Comparison of ENCODE assay signal across 9 cellular contexts in the genomic region with DNA sequence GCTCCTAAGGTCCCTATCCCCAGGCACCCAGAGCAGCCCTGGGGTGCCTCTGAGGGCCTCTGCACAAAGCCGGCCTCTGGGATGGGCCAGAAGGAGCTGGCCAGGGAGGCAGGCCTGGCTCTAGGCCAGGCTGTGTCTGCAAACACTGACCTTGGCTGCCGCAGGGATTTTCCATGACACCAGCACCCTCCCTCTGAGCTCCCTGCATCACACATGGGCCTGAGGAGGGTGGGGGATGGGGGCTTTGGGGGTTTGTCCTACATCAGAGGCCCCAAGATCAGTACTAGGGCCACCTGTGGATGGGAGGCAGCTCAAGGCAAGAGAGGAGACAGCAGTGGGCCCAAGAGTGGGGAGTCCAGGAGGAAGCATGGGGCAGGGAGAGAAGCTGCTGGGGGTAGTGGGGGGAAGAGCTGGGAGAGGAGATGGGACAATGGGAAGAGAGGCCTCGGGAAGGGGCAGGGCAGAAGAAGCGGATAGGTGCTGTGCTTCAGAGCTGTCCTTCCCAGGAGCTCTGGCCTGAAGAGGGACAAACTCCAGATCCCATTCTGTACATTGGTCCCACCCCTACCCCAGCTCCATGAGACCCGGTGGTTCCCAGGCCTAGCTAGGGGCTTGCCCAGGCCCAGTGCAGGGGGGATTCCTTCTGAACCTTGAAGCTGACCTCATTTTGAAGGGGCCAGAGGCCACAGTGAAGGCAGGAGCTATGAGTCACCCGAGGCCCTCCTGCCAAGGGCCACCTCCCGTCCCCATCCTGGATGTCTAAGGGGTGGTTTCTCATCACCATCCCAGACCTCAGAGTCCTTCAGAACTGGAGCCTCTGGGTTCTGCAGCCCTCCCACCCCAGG. TPM values are rescaled to one million over a fixed set of nuclear protein-coding genes. Genes with fewer than 3 reads are reported as not detected.
DNase-seq lines count a peak whose midpoint lies in the region; ATAC-seq and TF ChIP-seq lines count a peak whose summit lies in the region.
"Had no signal": no experiment of that assay in that cellular context is flagged by ENCODE, and none has a peak within 500 bp of the region (broad histone marks: within the 10 kb centered on the region; RNA-seq: fewer than 3 reads in every experiment).

No MANE protein-coding gene starts in this region.

- no peak overlapping the region for H3K4me3 Mint-ChIP-seq in neural progenitor cell

- no peak overlapping the region for H3K27ac Mint-ChIP-seq in neural progenitor cell

- H3K27me3 Mint-ChIP-seq in neural progenitor cell (ENCODE audit: insufficient read depth, low read depth), result peaks cover 10% of the 10 kb centered on the region

- DNase-seq in EL (peak; percentile 76), heart left ventricle (peak; percentile 90 to 95 (median 91)), retina (peak; percentile 36), neural progenitor cell (ENCODE audit: low spot score) (no peak)

- no peaks in the 10 kb centered on the region for H3K36me3 Mint-ChIP-seq in neural progenitor cell

- TF ChIP-seq POLR2A in heart left ventricle (IDR thresholded peaks at IDR 0.05), result no peak

- no peaks in the 10 kb centered on the region for H3F3A ChIP-seq in neural progenitor cell (ENCODE audit: low read depth)

- H2AFZ ChIP-seq in neural progenitor cell (replicated peaks), result no peak overlapping the region

- WGBS in heart left ventricle, 4 donors, result 21 to 39% (median 33%) methylated on average over 5 to 7 of the region's 7 CpGs

- H3K27me3 ChIP-seq in heart left ventricle (no peaks in the 10 kb centered on the region), neural progenitor cell (no peaks in the 10 kb centered on the region)
- H3K27me3 ChIP-seq: neutrophil had no signal

- ATAC-seq in SK-N-SH treated with all-trans-retinoic acid at 6 μM for 48 hours (peak; percentile 72), heart left ventricle (peak; percentile 79 to 94 (median 90)), GM21825 (IDR thresholded peaks at IDR 0.05; ENCODE audit: unreplicated experiment) (no peak), HG03457 (IDR thresholded peaks at IDR 0.05; ENCODE audit: unreplicated experiment) (no peak), GM19351 (IDR thresholded peaks at IDR 0.05; ENCODE audit: unreplicated experiment) (no peak)

- H3K4me3 ChIP-seq in heart left ventricle, result no peak overlapping the region
- no peak overlapping the region for H3K4me3 ChIP-seq in neural progenitor cell

- peaks cover 0 to 5% (median 0%) of the 10 kb centered on the region in 12 donors for H3K9me3 ChIP-seq in heart left ventricle
- H3K9me3 ChIP-seq in neural progenitor cell (ENCODE audit: low read depth), result no peaks in the 10 kb centered on the region
- H3K9me3 ChIP-seq: neutrophil had no signal

- no peaks in the 10 kb centered on the region for H4K20me1 ChIP-seq in neural progenitor cell (ENCODE audit: low read depth)

- H3K27ac ChIP-seq in heart left ventricle (peak overlapping the region in 11 of 12 donors; percentile 58 to 91 (median 82)), neural progenitor cell (no peak overlapping the region)
- H3K27ac ChIP-seq: neutrophil had no signal

- H3K4me1 ChIP-seq in heart left ventricle (peaks cover 4 to 56% (median 41%) of the 10 kb centered on the region in 12 donors), neural progenitor cell (peaks cover 5% of the 10 kb centered on the region)

- H3K79me2 ChIP-seq in neural progenitor cell (ENCODE audit: low read depth), result no peaks in the 10 kb centered on the region

- TF ChIP-seq CTCF in heart left ventricle (IDR thresholded peaks at IDR 0.05) (no peak), neural progenitor cell (IDR thresholded peaks at IDR 0.05) (no peak)

- no peak overlapping the region for H3K9ac ChIP-seq in neural progenitor cell

- intact Hi-C loops in heart left ventricle (cut with DNase I), result loop anchor here in 1 of 10 donors (1.0 kb wide), 1 partner anchor 28 kb away; a partner anchor contains a TSS

- H3K4me1 Mint-ChIP-seq in neural progenitor cell, result peaks cover 17% of the 10 kb centered on the region

- no peaks in the 10 kb centered on the region for H3K9me3 Mint-ChIP-seq in neural progenitor cell

- no peak overlapping the region for H3K4me2 ChIP-seq in neural progenitor cell

- H3K36me3 ChIP-seq in heart left ventricle (no peaks in the 10 kb centered on the region), neural progenitor cell (no peaks in the 10 kb centered on the region)
- H3K36me3 ChIP-seq: neutrophil had no signal

TF ChIP-seq in SK-N-SH treated with all-trans-retinoic acid at 6 μM for 48 hours, 23 proteins besides CTCF, POLR2A, EP300 and RAD21:
- TF ChIP-seq ISL1 (CRISPR knock-in tag; IDR thresholded peaks at IDR 0.05) (no peak), PPARA (CRISPR knock-in tag; IDR thresholded peaks at IDR 0.05; ENCODE audit: borderline replicate concordance) (no peak), ZNF8 (CRISPR knock-in tag; IDR thresholded peaks at IDR 0.05) (no peak), ZC3H10 (CRISPR knock-in tag; IDR thresholded peaks at IDR 0.05) (no peak), CSDC2 (CRISPR knock-in tag; IDR thresholded peaks at IDR 0.05) (no peak), ARNTL (CRISPR knock-in tag; IDR thresholded peaks at IDR 0.05; ENCODE audit: borderline replicate concordance, low read depth) (no peak), TCF4 (CRISPR knock-in tag; IDR thresholded peaks at IDR 0.05; ENCODE audit: borderline replicate concordance) (no peak), ZFP3 (CRISPR knock-in tag; IDR thresholded peaks at IDR 0.05) (no peak; the same call in 1 of the 2 replicates), TOX (CRISPR knock-in tag; IDR thresholded peaks at IDR 0.05; ENCODE audit: borderline replicate concordance) (no peak), ZNF565 (CRISPR knock-in tag; conservative IDR thresholded peaks at IDR 0.05; ENCODE audit: low read depth) (no peak)
- TF ChIP-seq, protein P1, sequence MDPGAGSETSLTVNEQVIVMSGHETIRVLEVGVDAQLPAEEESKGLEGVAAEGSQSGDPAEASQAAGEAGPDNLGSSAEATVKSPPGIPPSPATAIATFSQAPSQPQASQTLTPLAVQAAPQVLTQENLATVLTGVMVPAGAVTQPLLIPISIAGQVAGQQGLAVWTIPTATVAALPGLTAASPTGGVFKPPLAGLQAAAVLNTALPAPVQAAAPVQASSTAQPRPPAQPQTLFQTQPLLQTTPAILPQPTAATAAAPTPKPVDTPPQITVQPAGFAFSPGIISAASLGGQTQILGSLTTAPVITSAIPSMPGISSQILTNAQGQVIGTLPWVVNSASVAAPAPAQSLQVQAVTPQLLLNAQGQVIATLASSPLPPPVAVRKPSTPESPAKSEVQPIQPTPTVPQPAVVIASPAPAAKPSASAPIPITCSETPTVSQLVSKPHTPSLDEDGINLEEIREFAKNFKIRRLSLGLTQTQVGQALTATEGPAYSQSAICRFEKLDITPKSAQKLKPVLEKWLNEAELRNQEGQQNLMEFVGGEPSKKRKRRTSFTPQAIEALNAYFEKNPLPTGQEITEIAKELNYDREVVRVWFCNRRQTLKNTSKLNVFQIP (CRISPR knock-in tag; IDR thresholded peaks at IDR 0.05; ENCODE audit: borderline replicate concordance, low read depth), result no peak
- TF ChIP-seq, protein P2, sequence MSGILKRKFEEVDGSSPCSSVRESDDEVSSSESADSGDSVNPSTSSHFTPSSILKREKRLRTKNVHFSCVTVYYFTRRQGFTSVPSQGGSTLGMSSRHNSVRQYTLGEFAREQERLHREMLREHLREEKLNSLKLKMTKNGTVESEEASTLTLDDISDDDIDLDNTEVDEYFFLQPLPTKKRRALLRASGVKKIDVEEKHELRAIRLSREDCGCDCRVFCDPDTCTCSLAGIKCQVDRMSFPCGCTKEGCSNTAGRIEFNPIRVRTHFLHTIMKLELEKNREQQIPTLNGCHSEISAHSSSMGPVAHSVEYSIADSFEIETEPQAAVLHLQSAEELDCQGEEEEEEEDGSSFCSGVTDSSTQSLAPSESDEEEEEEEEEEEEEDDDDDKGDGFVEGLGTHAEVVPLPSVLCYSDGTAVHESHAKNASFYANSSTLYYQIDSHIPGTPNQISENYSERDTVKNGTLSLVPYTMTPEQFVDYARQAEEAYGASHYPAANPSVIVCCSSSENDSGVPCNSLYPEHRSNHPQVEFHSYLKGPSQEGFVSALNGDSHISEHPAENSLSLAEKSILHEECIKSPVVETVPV (CRISPR knock-in tag; IDR thresholded peaks at IDR 0.05), result no peak
- TF ChIP-seq, protein P3, sequence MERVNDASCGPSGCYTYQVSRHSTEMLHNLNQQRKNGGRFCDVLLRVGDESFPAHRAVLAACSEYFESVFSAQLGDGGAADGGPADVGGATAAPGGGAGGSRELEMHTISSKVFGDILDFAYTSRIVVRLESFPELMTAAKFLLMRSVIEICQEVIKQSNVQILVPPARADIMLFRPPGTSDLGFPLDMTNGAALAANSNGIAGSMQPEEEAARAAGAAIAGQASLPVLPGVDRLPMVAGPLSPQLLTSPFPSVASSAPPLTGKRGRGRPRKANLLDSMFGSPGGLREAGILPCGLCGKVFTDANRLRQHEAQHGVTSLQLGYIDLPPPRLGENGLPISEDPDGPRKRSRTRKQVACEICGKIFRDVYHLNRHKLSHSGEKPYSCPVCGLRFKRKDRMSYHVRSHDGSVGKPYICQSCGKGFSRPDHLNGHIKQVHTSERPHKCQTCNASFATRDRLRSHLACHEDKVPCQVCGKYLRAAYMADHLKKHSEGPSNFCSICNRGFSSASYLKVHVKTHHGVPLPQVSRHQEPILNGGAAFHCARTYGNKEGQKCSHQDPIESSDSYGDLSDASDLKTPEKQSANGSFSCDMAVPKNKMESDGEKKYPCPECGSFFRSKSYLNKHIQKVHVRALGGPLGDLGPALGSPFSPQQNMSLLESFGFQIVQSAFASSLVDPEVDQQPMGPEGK (CRISPR knock-in tag; IDR thresholded peaks at IDR 0.05; ENCODE audit: borderline replicate concordance), result no peak

RNA-seq across cellular contexts. Expression of a gene that starts 28.0 kb away (rescaled TPM):
- total RNA-seq in heart left ventricle, result 10 to 100 TPM in 1 of 9 donors, 1 to 10 TPM in 6, under 1 TPM in 2; 0.61 to 12.2 (median 2.1) TPM
- 1 to 10 TPM; 1.9 to 3.7 TPM for polyA plus RNA-seq in heart left ventricle
- not detected in 2 replicates for total RNA-seq in neural progenitor cell (ENCODE audit: low replicate concordance)

RNA-seq across cellular contexts. Expression of a gene that starts 43.5 kb away (rescaled TPM):
- total RNA-seq in heart left ventricle (10 to 100 TPM; 17.2 to 70.5 (median 27.2) TPM), neural progenitor cell (ENCODE audit: low replicate concordance) (5.6 and 11.6 TPM in 2 replicates)
- 10 to 100 TPM; 14.4 to 28.3 TPM for polyA plus RNA-seq in heart left ventricle

Comparison
In these comparisons a context has a peak if more than half of its experiments do, and no peak if none do; other contexts are left out.
1. ATAC-seq: peak in SK-N-SH treated with all-trans-retinoic acid at 6 μM for 48 hours (single experiment) and heart left ventricle (4 of 4); none in GM21825 (single experiment), HG03457 (single experiment) and GM19351 (single experiment).